ENCODE assay signal across 8 cellular contexts in genomic region chr2:239264838-239265651, GRCh38.
A peak's percentile ranks its signal among the peaks of the same experiment; 100 is the strongest.
DNase-seq lines count a peak whose midpoint lies in the region; ATAC-seq, FAIRE-seq and TF ChIP-seq lines count a peak whose summit lies in the region.

No MANE protein-coding gene starts in this region.

- H3K27me3 ChIP-seq in SJSA1 (replicated peaks) (no peaks in the 10 kb centered on the region), astrocyte (ENCODE audit: insufficient read depth, low read length) (no peaks in the 10 kb centered on the region)

- H3K9me3 ChIP-seq in SJSA1 (replicated peaks), result no peaks in the 10 kb centered on the region
- H3K9me3 ChIP-seq in astrocyte (ENCODE audit: insufficient read depth, low read depth, low read length), result no peaks in the 10 kb centered on the region

- no peak overlapping the region for H3K9ac ChIP-seq in astrocyte (ENCODE audit: low read length)

- H2AFZ ChIP-seq in astrocyte (ENCODE audit: low read depth, low read length), result no peak overlapping the region

- H3K4me1 ChIP-seq in SJSA1 (replicated peaks) (peaks cover 49% of the 10 kb centered on the region), astrocyte (ENCODE audit: insufficient read depth, low read length) (peaks cover 30% of the 10 kb centered on the region)

- FAIRE-seq in astrocyte (lab: Jason Lieb, UNC), result no peak

- ATAC-seq in stimulated activated memory B cell treated with anti-CD40 and anti-IgM and Interleukin-4, amounts not matched to agents 10 μg/mL and 1 μg/mL and 100 μg/mL, for 72 hours, result peak; percentile 45
- ATAC-seq in HG03571 (IDR thresholded peaks at IDR 0.05; ENCODE audit: unreplicated experiment) (no peak), HG02678 (IDR thresholded peaks at IDR 0.05; ENCODE audit: unreplicated experiment) (no peak)

- H3K27ac Mint-ChIP-seq in astrocyte (ENCODE audit: unreplicated experiment), result peak overlapping the region; percentile 89
- H3K27ac Mint-ChIP-seq in stimulated activated memory B cell treated with anti-CD40 and anti-IgM and Interleukin-4, amounts not matched to agents 10 μg/mL and 1 μg/mL and 100 μg/mL, for 72 hours, result peak overlapping the region; percentile 20

- peak overlapping the region; percentile 48 for H3K27ac ChIP-seq in SJSA1
- H3K27ac ChIP-seq in astrocyte (ENCODE audit: low read depth, low read length), result no peak overlapping the region

- H3K79me2 ChIP-seq in astrocyte (ENCODE audit: insufficient read depth, low read length), result peaks cover 28% of the 10 kb centered on the region

- H3K36me3 ChIP-seq in SJSA1 (no peaks in the 10 kb centered on the region), astrocyte (ENCODE audit: insufficient read depth, low read length) (no peaks in the 10 kb centered on the region)

- no peak overlapping the region for H3K4me3 Mint-ChIP-seq in astrocyte (ENCODE audit: unreplicated experiment)
- peak overlapping the region; percentile 36 for H3K4me3 Mint-ChIP-seq in stimulated activated memory B cell treated with anti-CD40 and anti-IgM and Interleukin-4, amounts not matched to agents 10 μg/mL and 1 μg/mL and 100 μg/mL, for 72 hours

- peaks cover 2% of the 10 kb centered on the region for H3K36me3 Mint-ChIP-seq in astrocyte (ENCODE audit: low read depth, unreplicated experiment)
- peaks cover 1% of the 10 kb centered on the region for H3K36me3 Mint-ChIP-seq in stimulated activated memory B cell treated with anti-CD40 and anti-IgM and Interleukin-4, amounts not matched to agents 10 μg/mL and 1 μg/mL and 100 μg/mL, for 72 hours

- no peaks in the 10 kb centered on the region for H3K9me3 Mint-ChIP-seq in astrocyte (ENCODE audit: unreplicated experiment)
- H3K9me3 Mint-ChIP-seq in stimulated activated memory B cell treated with anti-CD40 and anti-IgM and Interleukin-4, amounts not matched to agents 10 μg/mL and 1 μg/mL and 100 μg/mL, for 72 hours, result no peaks in the 10 kb centered on the region

- H3K4me1 Mint-ChIP-seq in astrocyte (ENCODE audit: low read depth, unreplicated experiment), result peaks cover 39% of the 10 kb centered on the region
- H3K4me1 Mint-ChIP-seq in stimulated activated memory B cell treated with anti-CD40 and anti-IgM and Interleukin-4, amounts not matched to agents 10 μg/mL and 1 μg/mL and 100 μg/mL, for 72 hours, result peaks cover 75% of the 10 kb centered on the region

- peak overlapping the region; percentile 6 for H3K4me2 ChIP-seq in astrocyte (ENCODE audit: low read length)

- peak; percentile 31 to 44 for DNase-seq in stimulated activated CD4-positive, alpha-beta T cell treated with anti-CD3 and anti-CD28 coated beads, Interleukin-12 subunit alpha, Interleukin-12 subunit beta, amount 100 ng/mL, for 24 hours (ENCODE audit: low read depth in 2 of 2)
- no peak for DNase-seq in stimulated activated CD4-positive, alpha-beta T cell treated with anti-CD3 and anti-CD28 coated beads, Interleukin-12 subunit alpha, Interleukin-12 subunit beta, amount 100 ng/mL, for 4 hours
- DNase-seq in SJSA1 (ENCODE audit: low read depth in 1 of 2, low spot score in 2 of 2) (peak; percentile 53 to 57), astrocyte (ENCODE audit: low read depth) (peak; percentile 73), kidney glomerular epithelial cell (lab: John Stamatoyannopoulos, UW) (peak; percentile 20)

- H3K27me3 Mint-ChIP-seq in astrocyte (ENCODE audit: low read depth, unreplicated experiment), result no peaks in the 10 kb centered on the region
- peaks cover 69% of the 10 kb centered on the region for H3K27me3 Mint-ChIP-seq in stimulated activated memory B cell treated with anti-CD40 and anti-IgM and Interleukin-4, amounts not matched to agents 10 μg/mL and 1 μg/mL and 100 μg/mL, for 72 hours

- H4K20me1 ChIP-seq in astrocyte (ENCODE audit: insufficient read depth, low read length), result peaks cover 41% of the 10 kb centered on the region

- H3K4me3 ChIP-seq in SJSA1, result no peak overlapping the region
- H3K4me3 ChIP-seq in astrocyte (ENCODE audit: insufficient read depth, low read depth, low read length), result no peak overlapping the region

- no peak for TF ChIP-seq CTCF in astrocyte (IDR thresholded peaks at IDR 0.05; ENCODE audit: insufficient read depth, low read depth, low read length)
